In the genomic region with DNA sequence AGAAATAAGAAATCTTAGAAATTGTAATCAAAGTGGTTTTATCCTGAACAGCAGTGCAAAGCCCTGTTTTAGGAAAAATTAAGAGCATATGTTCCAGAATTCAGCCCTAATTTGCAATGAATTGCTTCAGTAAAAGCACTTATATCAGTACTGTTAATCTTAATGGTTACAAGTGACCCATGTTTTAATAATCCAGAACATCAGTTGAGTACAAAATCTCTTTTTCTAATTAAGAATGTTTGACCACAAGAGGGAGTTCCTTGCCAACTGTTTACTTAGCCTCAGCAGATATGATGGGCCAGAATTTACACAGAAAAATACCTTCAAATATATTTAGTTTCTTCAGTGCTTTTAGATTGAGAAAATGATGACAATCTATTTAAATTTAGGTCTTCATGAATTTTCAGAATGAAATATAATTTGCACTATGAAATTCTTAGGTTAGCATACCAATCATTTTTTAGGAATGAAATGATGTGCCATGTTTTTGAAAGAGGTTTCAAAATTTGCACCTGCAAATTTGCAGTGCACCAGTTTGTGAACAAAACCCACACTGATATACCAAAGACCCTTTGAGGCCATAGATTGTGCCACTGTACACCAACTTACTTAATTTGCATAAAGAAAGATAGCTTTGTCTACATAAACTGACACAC, we compare ENCODE assay signal across 8 cellular contexts.
DNase-seq lines count a peak whose midpoint lies in the region; ATAC-seq and TF ChIP-seq lines count a peak whose summit lies in the region.

No MANE protein-coding gene starts in this region.

- no peaks in the 10 kb centered on the region for H3K27me3 ChIP-seq in DOHH2 (ENCODE audit: control insufficient read depth, low read length)

- H3K4me1 Mint-ChIP-seq in activated CD8-positive, alpha-beta T cell treated with anti-CD3 and anti-CD28 coated beads for 36 hours (ENCODE audit: low read depth): no peaks in the 10 kb centered on the region

- no peaks in the 10 kb centered on the region for H3K9me3 ChIP-seq in DOHH2 (ENCODE audit: control insufficient read depth, insufficient read depth, low read length)

- no peaks in the 10 kb centered on the region for H3K79me2 ChIP-seq in DOHH2 (ENCODE audit: control insufficient read depth, low read length)

- H3K4me3 Mint-ChIP-seq in activated CD8-positive, alpha-beta T cell treated with anti-CD3 and anti-CD28 coated beads for 36 hours: no peak overlapping the region

- peak; percentile 43 for TF ChIP-seq CTCF in DOHH2 (IDR thresholded peaks at IDR 0.05; ENCODE audit: low read depth, low read length, poor library complexity, severe bottlenecking)
- no peak for TF ChIP-seq CTCF in activated CD8-positive, alpha-beta T cell treated with anti-CD3 and anti-CD28 coated beads for 36 hours (IDR thresholded peaks at IDR 0.05)

- peak; percentile 66 for DNase-seq in inferior parietal cortex (ENCODE audit: extremely low spot score)
- no peak for DNase-seq in T1000 (lab: John Stamatoyannopoulos, UW)
- no peak for DNase-seq in activated CD4-positive, CD25-positive, alpha-beta regulatory T cell treated with anti-CD3 and anti-CD28 coated beads, Interleukin-2, amount 50 U/mL, for 72 hours
- no peak for DNase-seq in activated CD8-positive, alpha-beta T cell treated with anti-CD3 and anti-CD28 coated beads for 36 hours

- CTCF ChIA-PET in activated CD8-positive, alpha-beta T cell treated with anti-CD3 and anti-CD28 coated beads for 36 hours (lab: Charles Lee): no interaction called here

- no peaks in the 10 kb centered on the region for H3K4me1 ChIP-seq in DOHH2 (ENCODE audit: control insufficient read depth, low read length)

- no peaks in the 10 kb centered on the region for H3K9me3 Mint-ChIP-seq in activated CD8-positive, alpha-beta T cell treated with anti-CD3 and anti-CD28 coated beads for 36 hours

- H3K27ac ChIP-seq in DOHH2 (ENCODE audit: low read depth, low read length): no peak overlapping the region

- no peaks in the 10 kb centered on the region for H3K36me3 Mint-ChIP-seq in activated CD8-positive, alpha-beta T cell treated with anti-CD3 and anti-CD28 coated beads for 36 hours (ENCODE audit: low read depth)

- no peaks in the 10 kb centered on the region for H3K27me3 Mint-ChIP-seq in activated CD8-positive, alpha-beta T cell treated with anti-CD3 and anti-CD28 coated beads for 36 hours

- ATAC-seq in HG03378 (IDR thresholded peaks at IDR 0.05; ENCODE audit: unreplicated experiment) (peak; percentile 46), SK-N-SH treated with all-trans-retinoic acid at 6 μM for 48 hours (peak; percentile 93), HG03520 (IDR thresholded peaks at IDR 0.05; ENCODE audit: unreplicated experiment) (no peak)
- no peak for ATAC-seq in activated CD8-positive, alpha-beta T cell treated with anti-CD3 and anti-CD28 coated beads for 36 hours

- no peaks in the 10 kb centered on the region for H3F3A ChIP-seq in DOHH2 (ENCODE audit: control insufficient read depth, insufficient read depth)

- H3K4me3 ChIP-seq in DOHH2 (ENCODE audit: low read length): no peak overlapping the region

- H3K9me2 ChIP-seq in DOHH2 (replicated peaks; ENCODE audit: control insufficient read depth, low read length): no peaks in the 10 kb centered on the region

- H3K36me3 ChIP-seq in DOHH2 (ENCODE audit: control insufficient read depth, low read length): no peaks in the 10 kb centered on the region

- POLR2A ChIA-PET in activated CD8-positive, alpha-beta T cell treated with anti-CD3 and anti-CD28 coated beads for 36 hours (lab: Charles Lee): no interaction called here

- H3K27ac Mint-ChIP-seq in activated CD8-positive, alpha-beta T cell treated with anti-CD3 and anti-CD28 coated beads for 36 hours: no peak overlapping the region

- no peaks in the 10 kb centered on the region for H4K20me1 ChIP-seq in DOHH2 (ENCODE audit: control insufficient read depth, insufficient read depth, low read depth, low read length)

- H3K4me2 ChIP-seq in DOHH2 (ENCODE audit: low read length): no peak overlapping the region

- intact Hi-C loops in activated CD8-positive, alpha-beta T cell treated with anti-CD3 and anti-CD28 coated beads for 36 hours (cut with micrococcal nuclease): no loop called here

TF ChIP-seq in SK-N-SH treated with all-trans-retinoic acid at 6 μM for 48 hours, 23 proteins besides CTCF, POLR2A, EP300 and RAD21 (continues in another document):
- no peak for TF ChIP-seq CSDC2 (CRISPR knock-in tag; IDR thresholded peaks at IDR 0.05)
- TF ChIP-seq, protein P1, sequence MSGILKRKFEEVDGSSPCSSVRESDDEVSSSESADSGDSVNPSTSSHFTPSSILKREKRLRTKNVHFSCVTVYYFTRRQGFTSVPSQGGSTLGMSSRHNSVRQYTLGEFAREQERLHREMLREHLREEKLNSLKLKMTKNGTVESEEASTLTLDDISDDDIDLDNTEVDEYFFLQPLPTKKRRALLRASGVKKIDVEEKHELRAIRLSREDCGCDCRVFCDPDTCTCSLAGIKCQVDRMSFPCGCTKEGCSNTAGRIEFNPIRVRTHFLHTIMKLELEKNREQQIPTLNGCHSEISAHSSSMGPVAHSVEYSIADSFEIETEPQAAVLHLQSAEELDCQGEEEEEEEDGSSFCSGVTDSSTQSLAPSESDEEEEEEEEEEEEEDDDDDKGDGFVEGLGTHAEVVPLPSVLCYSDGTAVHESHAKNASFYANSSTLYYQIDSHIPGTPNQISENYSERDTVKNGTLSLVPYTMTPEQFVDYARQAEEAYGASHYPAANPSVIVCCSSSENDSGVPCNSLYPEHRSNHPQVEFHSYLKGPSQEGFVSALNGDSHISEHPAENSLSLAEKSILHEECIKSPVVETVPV (CRISPR knock-in tag; IDR thresholded peaks at IDR 0.05): no peak
- TF ChIP-seq ESRRG (CRISPR knock-in tag; IDR thresholded peaks at IDR 0.05): no peak
- TF ChIP-seq, protein P2, sequence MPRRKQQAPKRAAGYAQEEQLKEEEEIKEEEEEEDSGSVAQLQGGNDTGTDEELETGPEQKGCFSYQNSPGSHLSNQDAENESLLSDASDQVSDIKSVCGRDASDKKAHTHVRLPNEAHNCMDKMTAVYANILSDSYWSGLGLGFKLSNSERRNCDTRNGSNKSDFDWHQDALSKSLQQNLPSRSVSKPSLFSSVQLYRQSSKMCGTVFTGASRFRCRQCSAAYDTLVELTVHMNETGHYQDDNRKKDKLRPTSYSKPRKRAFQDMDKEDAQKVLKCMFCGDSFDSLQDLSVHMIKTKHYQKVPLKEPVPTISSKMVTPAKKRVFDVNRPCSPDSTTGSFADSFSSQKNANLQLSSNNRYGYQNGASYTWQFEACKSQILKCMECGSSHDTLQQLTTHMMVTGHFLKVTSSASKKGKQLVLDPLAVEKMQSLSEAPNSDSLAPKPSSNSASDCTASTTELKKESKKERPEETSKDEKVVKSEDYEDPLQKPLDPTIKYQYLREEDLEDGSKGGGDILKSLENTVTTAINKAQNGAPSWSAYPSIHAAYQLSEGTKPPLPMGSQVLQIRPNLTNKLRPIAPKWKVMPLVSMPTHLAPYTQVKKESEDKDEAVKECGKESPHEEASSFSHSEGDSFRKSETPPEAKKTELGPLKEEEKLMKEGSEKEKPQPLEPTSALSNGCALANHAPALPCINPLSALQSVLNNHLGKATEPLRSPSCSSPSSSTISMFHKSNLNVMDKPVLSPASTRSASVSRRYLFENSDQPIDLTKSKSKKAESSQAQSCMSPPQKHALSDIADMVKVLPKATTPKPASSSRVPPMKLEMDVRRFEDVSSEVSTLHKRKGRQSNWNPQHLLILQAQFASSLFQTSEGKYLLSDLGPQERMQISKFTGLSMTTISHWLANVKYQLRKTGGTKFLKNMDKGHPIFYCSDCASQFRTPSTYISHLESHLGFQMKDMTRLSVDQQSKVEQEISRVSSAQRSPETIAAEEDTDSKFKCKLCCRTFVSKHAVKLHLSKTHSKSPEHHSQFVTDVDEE (CRISPR knock-in tag; IDR thresholded peaks at IDR 0.05): peak; percentile 17; the same call in 1 of the 2 replicates
- TF ChIP-seq ZNF565 (CRISPR knock-in tag; conservative IDR thresholded peaks at IDR 0.05; ENCODE audit: low read depth): no peak
- peak; percentile 91 for TF ChIP-seq TCF4 (CRISPR knock-in tag; IDR thresholded peaks at IDR 0.05; ENCODE audit: borderline replicate concordance)
- TF ChIP-seq ZNF70 (CRISPR knock-in tag; IDR thresholded peaks at IDR 0.05): no peak
- TF ChIP-seq ZNF8 (CRISPR knock-in tag; IDR thresholded peaks at IDR 0.05): 0 out of 2 replicates have a peak, but pooled peaks have one; percentile 4
- TF ChIP-seq ARNTL (CRISPR knock-in tag; IDR thresholded peaks at IDR 0.05; ENCODE audit: borderline replicate concordance, low read depth): no peak
- TF ChIP-seq ZFP3 (CRISPR knock-in tag; IDR thresholded peaks at IDR 0.05): no peak
- TF ChIP-seq BACH2 (CRISPR knock-in tag; IDR thresholded peaks at IDR 0.05; ENCODE audit: borderline replicate concordance): no peak
- no peak for TF ChIP-seq ZFP30 (CRISPR knock-in tag; IDR thresholded peaks at IDR 0.05)
- TF ChIP-seq SNAI2 (CRISPR knock-in tag; IDR thresholded peaks at IDR 0.05): no peak
- TF ChIP-seq TOX (CRISPR knock-in tag; IDR thresholded peaks at IDR 0.05; ENCODE audit: borderline replicate concordance): no peak
- TF ChIP-seq, protein P3, sequence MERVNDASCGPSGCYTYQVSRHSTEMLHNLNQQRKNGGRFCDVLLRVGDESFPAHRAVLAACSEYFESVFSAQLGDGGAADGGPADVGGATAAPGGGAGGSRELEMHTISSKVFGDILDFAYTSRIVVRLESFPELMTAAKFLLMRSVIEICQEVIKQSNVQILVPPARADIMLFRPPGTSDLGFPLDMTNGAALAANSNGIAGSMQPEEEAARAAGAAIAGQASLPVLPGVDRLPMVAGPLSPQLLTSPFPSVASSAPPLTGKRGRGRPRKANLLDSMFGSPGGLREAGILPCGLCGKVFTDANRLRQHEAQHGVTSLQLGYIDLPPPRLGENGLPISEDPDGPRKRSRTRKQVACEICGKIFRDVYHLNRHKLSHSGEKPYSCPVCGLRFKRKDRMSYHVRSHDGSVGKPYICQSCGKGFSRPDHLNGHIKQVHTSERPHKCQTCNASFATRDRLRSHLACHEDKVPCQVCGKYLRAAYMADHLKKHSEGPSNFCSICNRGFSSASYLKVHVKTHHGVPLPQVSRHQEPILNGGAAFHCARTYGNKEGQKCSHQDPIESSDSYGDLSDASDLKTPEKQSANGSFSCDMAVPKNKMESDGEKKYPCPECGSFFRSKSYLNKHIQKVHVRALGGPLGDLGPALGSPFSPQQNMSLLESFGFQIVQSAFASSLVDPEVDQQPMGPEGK (CRISPR knock-in tag; IDR thresholded peaks at IDR 0.05; ENCODE audit: borderline replicate concordance): no peak

Comparison
In these comparisons a context has a peak if more than half of its experiments do, and no peak if none do; other contexts are left out.
1. ATAC-seq: peak in HG03378 (single experiment) and SK-N-SH treated with all-trans-retinoic acid at 6 μM for 48 hours (single experiment); none in HG03520 (single experiment) and activated CD8-positive, alpha-beta T cell treated with anti-CD3 and anti-CD28 coated beads for 36 hours (single experiment).